ENCODE assay signal across 2 cellular contexts in genomic region chr2:75998451-75998850, GRCh38.
TF ChIP-seq lines count a peak whose summit lies in the region.

No MANE protein-coding gene starts in this region.

TF ChIP-seq in H1, 55 proteins besides CTCF, POLR2A, EP300 and RAD21 (continued from another document):
- TF ChIP-seq, protein P1, sequence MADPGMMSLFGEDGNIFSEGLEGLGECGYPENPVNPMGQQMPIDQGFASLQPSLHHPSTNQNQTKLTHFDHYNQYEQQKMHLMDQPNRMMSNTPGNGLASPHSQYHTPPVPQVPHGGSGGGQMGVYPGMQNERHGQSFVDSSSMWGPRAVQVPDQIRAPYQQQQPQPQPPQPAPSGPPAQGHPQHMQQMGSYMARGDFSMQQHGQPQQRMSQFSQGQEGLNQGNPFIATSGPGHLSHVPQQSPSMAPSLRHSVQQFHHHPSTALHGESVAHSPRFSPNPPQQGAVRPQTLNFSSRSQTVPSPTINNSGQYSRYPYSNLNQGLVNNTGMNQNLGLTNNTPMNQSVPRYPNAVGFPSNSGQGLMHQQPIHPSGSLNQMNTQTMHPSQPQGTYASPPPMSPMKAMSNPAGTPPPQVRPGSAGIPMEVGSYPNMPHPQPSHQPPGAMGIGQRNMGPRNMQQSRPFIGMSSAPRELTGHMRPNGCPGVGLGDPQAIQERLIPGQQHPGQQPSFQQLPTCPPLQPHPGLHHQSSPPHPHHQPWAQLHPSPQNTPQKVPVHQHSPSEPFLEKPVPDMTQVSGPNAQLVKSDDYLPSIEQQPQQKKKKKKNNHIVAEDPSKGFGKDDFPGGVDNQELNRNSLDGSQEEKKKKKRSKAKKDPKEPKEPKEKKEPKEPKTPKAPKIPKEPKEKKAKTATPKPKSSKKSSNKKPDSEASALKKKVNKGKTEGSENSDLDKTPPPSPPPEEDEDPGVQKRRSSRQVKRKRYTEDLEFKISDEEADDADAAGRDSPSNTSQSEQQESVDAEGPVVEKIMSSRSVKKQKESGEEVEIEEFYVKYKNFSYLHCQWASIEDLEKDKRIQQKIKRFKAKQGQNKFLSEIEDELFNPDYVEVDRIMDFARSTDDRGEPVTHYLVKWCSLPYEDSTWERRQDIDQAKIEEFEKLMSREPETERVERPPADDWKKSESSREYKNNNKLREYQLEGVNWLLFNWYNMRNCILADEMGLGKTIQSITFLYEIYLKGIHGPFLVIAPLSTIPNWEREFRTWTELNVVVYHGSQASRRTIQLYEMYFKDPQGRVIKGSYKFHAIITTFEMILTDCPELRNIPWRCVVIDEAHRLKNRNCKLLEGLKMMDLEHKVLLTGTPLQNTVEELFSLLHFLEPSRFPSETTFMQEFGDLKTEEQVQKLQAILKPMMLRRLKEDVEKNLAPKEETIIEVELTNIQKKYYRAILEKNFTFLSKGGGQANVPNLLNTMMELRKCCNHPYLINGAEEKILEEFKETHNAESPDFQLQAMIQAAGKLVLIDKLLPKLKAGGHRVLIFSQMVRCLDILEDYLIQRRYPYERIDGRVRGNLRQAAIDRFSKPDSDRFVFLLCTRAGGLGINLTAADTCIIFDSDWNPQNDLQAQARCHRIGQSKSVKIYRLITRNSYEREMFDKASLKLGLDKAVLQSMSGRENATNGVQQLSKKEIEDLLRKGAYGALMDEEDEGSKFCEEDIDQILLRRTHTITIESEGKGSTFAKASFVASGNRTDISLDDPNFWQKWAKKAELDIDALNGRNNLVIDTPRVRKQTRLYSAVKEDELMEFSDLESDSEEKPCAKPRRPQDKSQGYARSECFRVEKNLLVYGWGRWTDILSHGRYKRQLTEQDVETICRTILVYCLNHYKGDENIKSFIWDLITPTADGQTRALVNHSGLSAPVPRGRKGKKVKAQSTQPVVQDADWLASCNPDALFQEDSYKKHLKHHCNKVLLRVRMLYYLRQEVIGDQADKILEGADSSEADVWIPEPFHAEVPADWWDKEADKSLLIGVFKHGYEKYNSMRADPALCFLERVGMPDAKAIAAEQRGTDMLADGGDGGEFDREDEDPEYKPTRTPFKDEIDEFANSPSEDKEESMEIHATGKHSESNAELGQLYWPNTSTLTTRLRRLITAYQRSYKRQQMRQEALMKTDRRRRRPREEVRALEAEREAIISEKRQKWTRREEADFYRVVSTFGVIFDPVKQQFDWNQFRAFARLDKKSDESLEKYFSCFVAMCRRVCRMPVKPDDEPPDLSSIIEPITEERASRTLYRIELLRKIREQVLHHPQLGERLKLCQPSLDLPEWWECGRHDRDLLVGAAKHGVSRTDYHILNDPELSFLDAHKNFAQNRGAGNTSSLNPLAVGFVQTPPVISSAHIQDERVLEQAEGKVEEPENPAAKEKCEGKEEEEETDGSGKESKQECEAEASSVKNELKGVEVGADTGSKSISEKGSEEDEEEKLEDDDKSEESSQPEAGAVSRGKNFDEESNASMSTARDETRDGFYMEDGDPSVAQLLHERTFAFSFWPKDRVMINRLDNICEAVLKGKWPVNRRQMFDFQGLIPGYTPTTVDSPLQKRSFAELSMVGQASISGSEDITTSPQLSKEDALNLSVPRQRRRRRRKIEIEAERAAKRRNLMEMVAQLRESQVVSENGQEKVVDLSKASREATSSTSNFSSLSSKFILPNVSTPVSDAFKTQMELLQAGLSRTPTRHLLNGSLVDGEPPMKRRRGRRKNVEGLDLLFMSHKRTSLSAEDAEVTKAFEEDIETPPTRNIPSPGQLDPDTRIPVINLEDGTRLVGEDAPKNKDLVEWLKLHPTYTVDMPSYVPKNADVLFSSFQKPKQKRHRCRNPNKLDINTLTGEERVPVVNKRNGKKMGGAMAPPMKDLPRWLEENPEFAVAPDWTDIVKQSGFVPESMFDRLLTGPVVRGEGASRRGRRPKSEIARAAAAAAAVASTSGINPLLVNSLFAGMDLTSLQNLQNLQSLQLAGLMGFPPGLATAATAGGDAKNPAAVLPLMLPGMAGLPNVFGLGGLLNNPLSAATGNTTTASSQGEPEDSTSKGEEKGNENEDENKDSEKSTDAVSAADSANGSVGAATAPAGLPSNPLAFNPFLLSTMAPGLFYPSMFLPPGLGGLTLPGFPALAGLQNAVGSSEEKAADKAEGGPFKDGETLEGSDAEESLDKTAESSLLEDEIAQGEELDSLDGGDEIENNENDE (IDR thresholded peaks at IDR 0.05; ENCODE audit: insufficient replicate concordance, low read length) = no peak
- TF ChIP-seq SIN3A (conservative IDR thresholded peaks at IDR 0.05 in 1 of 2, IDR thresholded peaks at IDR 0.05 in 1 of 2; ENCODE audit: low read depth in 1 of 2, low read length in 2 of 2) (no peak), SIX5 (IDR thresholded peaks at IDR 0.05; ENCODE audit: low read depth, low read length) (no peak)
- TF ChIP-seq, protein P2, sequence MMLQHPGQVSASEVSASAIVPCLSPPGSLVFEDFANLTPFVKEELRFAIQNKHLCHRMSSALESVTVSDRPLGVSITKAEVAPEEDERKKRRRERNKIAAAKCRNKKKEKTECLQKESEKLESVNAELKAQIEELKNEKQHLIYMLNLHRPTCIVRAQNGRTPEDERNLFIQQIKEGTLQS (IDR thresholded peaks at IDR 0.05; ENCODE audit: insufficient read depth, low read depth, low read length) = no peak
TF ChIP-seq in H1: peak in this region for 1.

TF ChIP-seq in GM23338, 12 proteins besides CTCF, POLR2A, EP300 and RAD21 (continued from another document):
- no peak for TF ChIP-seq ZNF462 (CRISPR knock-in tag; IDR thresholded peaks at IDR 0.05)
- no peak for TF ChIP-seq EZH2 (IDR thresholded peaks at IDR 0.05; ENCODE audit: low read depth, unreplicated experiment)
- TF ChIP-seq ZNF114 (CRISPR knock-in tag; IDR thresholded peaks at IDR 0.05) = no peak
- no peak for TF ChIP-seq ETS1 (IDR thresholded peaks at IDR 0.05)
- no peak for TF ChIP-seq STAT1 (IDR thresholded peaks at IDR 0.05; ENCODE audit: unreplicated experiment)
- no peak for TF ChIP-seq CREB1 (CRISPR knock-in tag; IDR thresholded peaks at IDR 0.05; ENCODE audit: low read depth)
- TF ChIP-seq REST (IDR thresholded peaks at IDR 0.05; ENCODE audit: unreplicated experiment) = no peak
- TF ChIP-seq EZH2phosphoT487 (IDR thresholded peaks at IDR 0.05; ENCODE audit: unreplicated experiment) = no peak
- no peak for TF ChIP-seq NANOG (IDR thresholded peaks at IDR 0.05; ENCODE audit: borderline replicate concordance)
- no peak for TF ChIP-seq ZNF331 (CRISPR knock-in tag; IDR thresholded peaks at IDR 0.05; ENCODE audit: low read depth)
- no peak for TF ChIP-seq POLR2AphosphoS5 (IDR thresholded peaks at IDR 0.05; ENCODE audit: low read depth)
